In genomic region chr2:237059155-237059875, GRCh38 we compare ENCODE assay signal across 1 cellular context.
TF ChIP-seq lines count a peak whose summit lies in the region.

No MANE protein-coding gene starts in this region.

TF ChIP-seq in GM12878, 131 proteins besides CTCF, POLR2A, EP300 and RAD21 (continued from another document and continues in another):
- TF ChIP-seq ZNF592 (IDR thresholded peaks at IDR 0.05) (no peak), TAF1 (IDR thresholded peaks at IDR 0.05; ENCODE audit: borderline replicate concordance, low read depth, low read length) (peak; percentile 36; the same call in 1 of the 2 replicates), TARDBP (IDR thresholded peaks at IDR 0.05; ENCODE audit: borderline replicate concordance) (no peak), YY1 (IDR thresholded peaks at IDR 0.05; ENCODE audit: low read depth, low read length) (no peak; the same call in 1 of the 2 replicates), WRNIP1 (IDR thresholded peaks at IDR 0.05; ENCODE audit: borderline replicate concordance, low read depth, low read length) (no peak), POU2F2 (IDR thresholded peaks at IDR 0.05; ENCODE audit: borderline replicate concordance, low read depth, low read length) (peak; percentile 78), RELB (IDR thresholded peaks at IDR 0.05; ENCODE audit: low read depth) (peak; percentile 56), CBX5 (IDR thresholded peaks at IDR 0.05; ENCODE audit: low read depth) (no peak), ETV6 (conservative IDR thresholded peaks at IDR 0.05 in 1 of 2, IDR thresholded peaks at IDR 0.05 in 1 of 2; ENCODE audit: borderline replicate concordance in 1 of 2, low read depth in 1 of 2) (peak in 1 of 2 experiments; percentile 63; a peak in 1 of 4 replicates), SP1 (IDR thresholded peaks at IDR 0.05; ENCODE audit: low read depth, low read length) (no peak), SKIL (IDR thresholded peaks at IDR 0.05; ENCODE audit: low read depth, poor library complexity, severe bottlenecking) (peak; percentile 84), CREB1 (IDR thresholded peaks at IDR 0.05; ENCODE audit: low read depth) (no peak), ATF7 (IDR thresholded peaks at IDR 0.05; ENCODE audit: low read depth) (peak; percentile 96), ZBTB4 (CRISPR knock-in tag; IDR thresholded peaks at IDR 0.05) (no peak), HCFC1 (IDR thresholded peaks at IDR 0.05; ENCODE audit: low read length) (no peak), BACH1 (IDR thresholded peaks at IDR 0.05; ENCODE audit: borderline replicate concordance) (peak; percentile 57; the same call in 1 of the 2 replicates), MTA2 (IDR thresholded peaks at IDR 0.05; ENCODE audit: low read depth) (peak; percentile 83), EED (IDR thresholded peaks at IDR 0.05; ENCODE audit: low read depth) (0 out of 2 replicates have a peak, but pooled peaks have one; percentile 39), BRCA1 (IDR thresholded peaks at IDR 0.05; ENCODE audit: low read depth, low read length) (no peak), E2F4 (IDR thresholded peaks at IDR 0.05; ENCODE audit: low read depth, low read length) (no peak), NFYA (IDR thresholded peaks at IDR 0.05; ENCODE audit: borderline replicate concordance, low read depth, low read length) (no peak), RCOR1 (conservative IDR thresholded peaks at IDR 0.05; ENCODE audit: low read depth, low read length) (0 out of 2 replicates have a peak, but pooled peaks have one; percentile 90), BCL11A (IDR thresholded peaks at IDR 0.05; ENCODE audit: low read depth, low read length) (peak; percentile 81), ATF2 (IDR thresholded peaks at IDR 0.05; ENCODE audit: low read length) (peak; percentile 85), MTA3 (IDR thresholded peaks at IDR 0.05; ENCODE audit: borderline replicate concordance, low read length) (peak; percentile 62; the same call in 1 of the 2 replicates), DPF2 (IDR thresholded peaks at IDR 0.05) (peak; percentile 66; the same call in 1 of the 2 replicates), ZNF24 (IDR thresholded peaks at IDR 0.05) (peak; percentile 65; the same call in 1 of the 2 replicates), RBBP5 (conservative IDR thresholded peaks at IDR 0.05) (no peak), RUNX3 (IDR thresholded peaks at IDR 0.05; ENCODE audit: low read length) (peak; percentile 81), SPI1 (IDR thresholded peaks at IDR 0.05; ENCODE audit: borderline replicate concordance, insufficient read depth, low read depth, low read length) (peak; percentile 69), MEF2A (IDR thresholded peaks at IDR 0.05; ENCODE audit: insufficient read depth, low read depth, low read length) (peak; percentile 64; the same call in 1 of the 2 replicates), IRF4 (IDR thresholded peaks at IDR 0.05; ENCODE audit: low read depth, low read length) (peak; percentile 96), TCF3 (IDR thresholded peaks at IDR 0.05; ENCODE audit: borderline replicate concordance, insufficient read depth, low read depth, low read length) (peak; percentile 66; the same call in 1 of the 2 replicates), ZSCAN29 (IDR thresholded peaks at IDR 0.05) (peak; percentile 94), TBL1XR1 (IDR thresholded peaks at IDR 0.05; ENCODE audit: low read depth, low read length) (peak; percentile 87; the same call in 1 of the 2 replicates), NBN (IDR thresholded peaks at IDR 0.05) (peak; percentile 46; the same call in 1 of the 2 replicates), BHLHE40 (IDR thresholded peaks at IDR 0.05; ENCODE audit: borderline replicate concordance in 1 of 2, low read depth in 2 of 2, low read length in 1 of 2) (peak in 1 of 2 experiments; percentile 62; a peak in 1 of 4 replicates), NR2F1 (conservative IDR thresholded peaks at IDR 0.05) (peak; percentile 87), SRF (IDR thresholded peaks at IDR 0.05; ENCODE audit: low read depth in 2 of 2, low read length in 2 of 2) (no peak), SMAD5 (IDR thresholded peaks at IDR 0.05; ENCODE audit: low read depth) (no peak), ZNF687 (IDR thresholded peaks at IDR 0.05) (no peak), JUND (IDR thresholded peaks at IDR 0.05; ENCODE audit: low read depth, low read length) (peak; percentile 83), ZNF217 (IDR thresholded peaks at IDR 0.05) (peak; percentile 99), JUNB (IDR thresholded peaks at IDR 0.05) (peak; percentile 94), TCF12 (IDR thresholded peaks at IDR 0.05; ENCODE audit: low read depth, low read length) (peak; percentile 51; the same call in 1 of the 2 replicates), IKZF2 (IDR thresholded peaks at IDR 0.05) (peak; percentile 64 to 67), NR2C1 (IDR thresholded peaks at IDR 0.05) (no peak), ZZZ3 (IDR thresholded peaks at IDR 0.05; ENCODE audit: control insufficient read depth, insufficient read length, low read depth) (no peak), BMI1 (IDR thresholded peaks at IDR 0.05; ENCODE audit: borderline replicate concordance) (peak; percentile 45; the same call in 1 of the 2 replicates), EZH2 (IDR thresholded peaks at IDR 0.05; ENCODE audit: borderline replicate concordance, control insufficient read depth, low read depth, low read length) (no peak), CREM (IDR thresholded peaks at IDR 0.05; ENCODE audit: low read depth) (peak; percentile 75; the same call in 1 of the 2 replicates)
